14 cellular contexts compared by ENCODE assay signal in genomic region chr2:72988726-72989273, GRCh38.
"Had no signal": no experiment of that assay in that cellular context is flagged by ENCODE, and none has a peak within 500 bp of the region (broad histone marks: within the 10 kb centered on the region; RNA-seq: fewer than 3 reads in every experiment).

No MANE protein-coding gene starts in this region.

- H3K4me3 ChIP-seq: dorsolateral prefrontal cortex, gastroesophageal sphincter, heart right ventricle, lower lobe of right lung, ovary, SJSA1 had no signal

- ATAC-seq: activated T-cell treated with anti-CD3 and anti-CD28 coated beads, Interleukin-2, amount 50 U/mL, for 72 hours; gastroesophageal sphincter; lower lobe of right lung had no signal

- H3K9me3 ChIP-seq: gastroesophageal sphincter, heart right ventricle, lower lobe of right lung, ovary, SJSA1 had no signal

- H3K36me3 ChIP-seq: ovary, SJSA1 had no signal

- H3K27ac ChIP-seq: gastroesophageal sphincter, lower lobe of right lung, ovary, SJSA1 had no signal

- H3K4me1 ChIP-seq: gastroesophageal sphincter, lower lobe of right lung, SJSA1 had no signal

- H3K27me3 ChIP-seq: dorsolateral prefrontal cortex, gastroesophageal sphincter, heart right ventricle, ovary, SJSA1 had no signal

- DNase-seq: activated CD4-positive, alpha-beta T cell treated with anti-CD3 and anti-CD28 coated beads, Interleukin-2, amount 50 U/mL, for 1 hour; activated T-cell treated with anti-CD3 and anti-CD28 coated beads, Interleukin-2, amount 50 U/mL, for 72 hours; erythroblast; heart right ventricle; left cardiac atrium; nephron progenitor cell; stimulated activated CD4-positive, alpha-beta T cell treated with anti-CD3 and anti-CD28 coated beads, Interleukin-15, amount 100 ng/mL, for 24 hours; stimulated activated CD4-positive, alpha-beta T cell treated with anti-CD3 and anti-CD28 coated beads, Interleukin-4, amount 100 ng/mL, for 1 hour; stimulated activated naive CD4-positive, alpha-beta T cell treated with Interleukin-2 at 50 U/mL for 16 hours had no signal
